9 cellular contexts compared by ENCODE assay signal in the genomic region with DNA sequence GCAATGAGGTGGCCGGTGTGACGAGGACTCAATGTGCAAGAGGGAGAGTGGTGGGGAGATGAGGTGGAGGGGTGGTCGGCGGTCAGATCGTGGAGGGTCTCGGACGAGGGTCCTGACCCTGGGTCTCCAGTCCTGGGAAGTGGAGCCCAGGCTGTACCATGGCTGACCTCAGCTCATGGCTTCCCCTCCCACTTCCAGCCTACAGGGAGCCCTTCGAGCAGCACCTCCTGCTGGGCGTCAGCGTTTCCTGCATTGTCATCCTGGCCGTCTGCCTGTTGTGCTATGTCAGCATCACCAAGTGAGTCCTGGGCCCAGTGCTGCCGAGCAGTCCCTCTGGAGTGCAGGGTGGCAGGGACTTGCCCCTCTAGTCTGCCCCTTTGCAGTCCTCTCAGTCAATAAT. TPM values are rescaled to one million over a fixed set of nuclear protein-coding genes. Genes with fewer than 3 reads are reported as not detected.
DNase-seq lines count a peak whose midpoint lies in the region; ATAC-seq, FAIRE-seq and TF ChIP-seq lines count a peak whose summit lies in the region.
"Had no signal": no experiment of that assay in that cellular context is flagged by ENCODE, and none has a peak within 500 bp of the region (broad histone marks: within the 10 kb centered on the region; RNA-seq: fewer than 3 reads in every experiment).

No MANE protein-coding gene starts in this region.

- H3K79me2 ChIP-seq in keratinocyte (ENCODE audit: control insufficient read depth, insufficient read depth, low read length): peaks cover 6% of the 10 kb centered on the region

- H3K27ac ChIP-seq in keratinocyte (ENCODE audit: control insufficient read depth, insufficient read depth, low read length) (no peak overlapping the region), upper lobe of left lung (peak overlapping the region in 1 of 4 donors; percentile 37)

- TF ChIP-seq EP300 in upper lobe of left lung (IDR thresholded peaks at IDR 0.05): no peak

- peak overlapping the region; percentile 75 to 87 for H3K27ac Mint-ChIP-seq in activated naive CD4-positive, alpha-beta T cell treated with anti-CD3 and anti-CD28 coated beads, Interleukin-2, amount 50 U/mL, for 72 hours

- FAIRE-seq in keratinocyte (lab: Jason Lieb, UNC): no peak

- WGBS in upper lobe of left lung, 2 donors: 68 to 75% methylated on average over 12 of the region's 12 CpGs

- dilution Hi-C loops in keratinocyte (cut with MboI; ENCODE audit: extremely low pct_ligation_motif_present, low sequenced_read_pairs): no loop called here

- H3K4me2 ChIP-seq in keratinocyte (ENCODE audit: control insufficient read depth, extremely low read depth, insufficient read depth, low read depth, low read length): no peak overlapping the region

- H3K36me3 ChIP-seq in keratinocyte (ENCODE audit: control insufficient read depth in 2 of 2, extremely low read depth in 1 of 2, insufficient read depth in 2 of 2, low read length in 2 of 2) (peaks cover 46 to 59% of the 10 kb centered on the region in 2 experiments), upper lobe of left lung (peaks cover 36 to 100% (median 89%) of the 10 kb centered on the region in 4 donors)

- H3K4me1 ChIP-seq in keratinocyte (ENCODE audit: control insufficient read depth, extremely low read depth, insufficient read depth, low read length) (peaks cover 4% of the 10 kb centered on the region), upper lobe of left lung (peaks cover 4 to 11% (median 6%) of the 10 kb centered on the region in 4 donors)

- H3K36me3 Mint-ChIP-seq in activated naive CD4-positive, alpha-beta T cell treated with anti-CD3 and anti-CD28 coated beads, Interleukin-2, amount 50 U/mL, for 72 hours: peaks cover 60 to 88% of the 10 kb centered on the region in 2 donors

- H3K4me3 ChIP-seq in keratinocyte (ENCODE audit: control insufficient read depth in 2 of 3, extremely low read depth in 1 of 3, insufficient read depth in 2 of 3, low read depth in 1 of 3, low read length in 3 of 3): no peak overlapping the region
- H3K4me3 ChIP-seq in upper lobe of left lung: no peak overlapping the region

- no peaks in the 10 kb centered on the region for H3K9me3 Mint-ChIP-seq in activated naive CD4-positive, alpha-beta T cell treated with anti-CD3 and anti-CD28 coated beads, Interleukin-2, amount 50 U/mL, for 72 hours
- H3K9me3 Mint-ChIP-seq: IgD-negative memory B cell had no signal

- DNase-seq in EH (ENCODE audit: low read depth): peak; percentile 40
- DNase-seq in NCI-H226: peak; percentile 14
- DNase-seq in activated naive CD4-positive, alpha-beta T cell treated with anti-CD3 and anti-CD28 coated beads, Interleukin-2, amount 50 U/mL, for 72 hours (ENCODE audit: low spot score in 2 of 2): no peak
- DNase-seq in keratinocyte (ENCODE audit: low read depth, low spot score): no peak
- peak; percentile 54 to 63 for DNase-seq in upper lobe of left lung
- DNase-seq in foreskin melanocyte: no peak

- no peak overlapping the region for H2AFZ ChIP-seq in keratinocyte (ENCODE audit: control insufficient read depth, low read length)

- ATAC-seq in activated naive CD4-positive, alpha-beta T cell treated with anti-CD3 and anti-CD28 coated beads, Interleukin-2, amount 50 U/mL, for 72 hours: peak; percentile 41 to 54
- ATAC-seq in upper lobe of left lung (ENCODE audit: low FRiP score in 2 of 2) (peak; percentile 71 to 74), HG02610 (IDR thresholded peaks at IDR 0.05; ENCODE audit: unreplicated experiment) (no peak), HG02870 (IDR thresholded peaks at IDR 0.05; ENCODE audit: unreplicated experiment) (no peak)

- TF ChIP-seq CTCF in keratinocyte (optimal IDR thresholded peaks at IDR 0.05 in 1 of 3, IDR thresholded peaks at IDR 0.05 in 1 of 3, conservative IDR thresholded peaks at IDR 0.05 in 1 of 3; ENCODE audit: extremely low read depth in 1 of 3, insufficient read depth in 2 of 3, low read length in 3 of 3): peak; percentile 36 to 62 (median 40)
- TF ChIP-seq CTCF in upper lobe of left lung (IDR thresholded peaks at IDR 0.05): peak; percentile 11 to 58 (median 49)

- no peaks in the 10 kb centered on the region for H3K9me1 ChIP-seq in keratinocyte (ENCODE audit: control insufficient read depth, extremely low read depth, insufficient read depth, low read length)

- no peaks in the 10 kb centered on the region for H3K27me3 ChIP-seq in keratinocyte (ENCODE audit: control insufficient read depth, extremely low read depth, insufficient read depth, low read length)
- H3K27me3 ChIP-seq in upper lobe of left lung: no peaks in the 10 kb centered on the region

- H3K9me3 ChIP-seq in keratinocyte (ENCODE audit: control insufficient read depth, low read depth, low read length) (no peaks in the 10 kb centered on the region), upper lobe of left lung (no peaks in the 10 kb centered on the region)

- no peak overlapping the region for H3K9ac ChIP-seq in keratinocyte (ENCODE audit: control insufficient read depth, extremely low read depth, insufficient read depth, low read length)

- no peak for TF ChIP-seq POLR2A in upper lobe of left lung (IDR thresholded peaks at IDR 0.05)

- H4K20me1 ChIP-seq in keratinocyte (ENCODE audit: control insufficient read depth, extremely low read depth, insufficient read depth, low read length): no peaks in the 10 kb centered on the region

RNA-seq across cellular contexts. Expression of gene IL4R, which starts 41.8 kb away (rescaled TPM):
- total RNA-seq in activated naive CD4-positive, alpha-beta T cell treated with anti-CD3 and anti-CD28 coated beads, Interleukin-2, amount 50 U/mL, for 72 hours: 100 to 1,000 TPM; 166 to 218 TPM
- 60.5 to 79.1 TPM (median 77.8 TPM) in 3 replicates for polyA plus RNA-seq in keratinocyte
- polyA plus RNA-seq in keratinocyte (2011; ENCODE audit: low read depth): 27.2 TPM
- polyA plus RNA-seq in keratinocyte (2011; cell fraction: cytosol; rRNA removed): 31.6 and 39.6 TPM in 2 replicates
- polyA plus RNA-seq in keratinocyte (2011; cell fraction: nucleus; rRNA removed): 153 and 169 TPM in 2 replicates
- polyA plus RNA-seq in keratinocyte (2012; ENCODE audit: low replicate concordance): 48.6 and 66.4 TPM in 2 replicates
- polyA minus RNA-seq in keratinocyte: 90.9 to 242 TPM (median 99.7 TPM) in 3 replicates
- 54.3 TPM for polyA minus RNA-seq in keratinocyte (2011; cell fraction: cytosol; rRNA and poly(A)+ RNA removed)
- 107 and 118 TPM in 2 replicates for polyA minus RNA-seq in keratinocyte (2011; cell fraction: nucleus; rRNA and poly(A)+ RNA removed)
- total RNA-seq in upper lobe of left lung: 100 to 1,000 TPM in 5 of 6 donors, 10 to 100 TPM in 1; 87.0 to 202 (median 153) TPM

RNA-seq across cellular contexts. Expression of gene IL21R, which starts 46.4 kb away (rescaled TPM):
- total RNA-seq in activated naive CD4-positive, alpha-beta T cell treated with anti-CD3 and anti-CD28 coated beads, Interleukin-2, amount 50 U/mL, for 72 hours: 100 to 1,000 TPM; 103 to 106 TPM
- polyA plus RNA-seq in keratinocyte: 0.09 to 0.12 TPM (median 0.12 TPM) in 3 replicates
- not detected for polyA plus RNA-seq in keratinocyte (2011; ENCODE audit: low read depth)
- polyA plus RNA-seq in keratinocyte (2011; cell fraction: cytosol; rRNA removed): 0.05 and 0.06 TPM in 2 replicates
- polyA plus RNA-seq in keratinocyte (2011; cell fraction: nucleus; rRNA removed): 0.10 and 0.13 TPM in 2 replicates
- polyA plus RNA-seq in keratinocyte (2012; ENCODE audit: low replicate concordance): 0.16 TPM in 1 of 2 replicates, not detected in the other
- 0.06 to 0.33 TPM (median 0.26 TPM) in 3 replicates for polyA minus RNA-seq in keratinocyte
- not detected for polyA minus RNA-seq in keratinocyte (2011; cell fraction: cytosol; rRNA and poly(A)+ RNA removed)
- polyA minus RNA-seq in keratinocyte (2011; cell fraction: nucleus; rRNA and poly(A)+ RNA removed): 0.16 TPM in 1 of 2 replicates, not detected in the other
- total RNA-seq in upper lobe of left lung: 10 to 100 TPM in 1 of 6 donors, 1 to 10 TPM in 5; 2.0 to 10.1 (median 3.6) TPM

Comparison
In these comparisons a context has a peak if more than half of its experiments do, and no peak if none do; other contexts are left out.
1. DNase-seq: peak in EH (single experiment), NCI-H226 (single experiment) and upper lobe of left lung (2 of 2); none in activated naive CD4-positive, alpha-beta T cell treated with anti-CD3 and anti-CD28 coated beads, Interleukin-2, amount 50 U/mL, for 72 hours (0 of 2), keratinocyte (single experiment) and foreskin melanocyte (single experiment).
2. ATAC-seq: peak in activated naive CD4-positive, alpha-beta T cell treated with anti-CD3 and anti-CD28 coated beads, Interleukin-2, amount 50 U/mL, for 72 hours (2 of 2) and upper lobe of left lung (2 of 2); none in HG02610 (single experiment) and HG02870 (single experiment).
3. RNA of gene IL21R, which starts 46.4 kb away (total RNA-seq): 103 to 106 TPM in activated naive CD4-positive, alpha-beta T cell treated with anti-CD3 and anti-CD28 coated beads, Interleukin-2, amount 50 U/mL, for 72 hours; 2.0 to 10.1 TPM in upper lobe of left lung; every median in the first group is over 4 times any median in the second.